ENCODE assay signal across 1 cellular context in genomic region chr16:66511615-66512500, GRCh38.
TF ChIP-seq lines count a peak whose summit lies in the region.

No MANE protein-coding gene starts in this region.

TF ChIP-seq in HepG2, 621 proteins besides CTCF, POLR2A, EP300 and RAD21:
- no peak for TF ChIP-seq SRF (IDR thresholded peaks at IDR 0.05; ENCODE audit: low read depth, low read length)
- no peak for TF ChIP-seq XBP1 (CRISPR knock-in tag; IDR thresholded peaks at IDR 0.05)
- TF ChIP-seq STAG1 (CRISPR knock-in tag; IDR thresholded peaks at IDR 0.05), result peak; percentile 38
- TF ChIP-seq TCF12 (IDR thresholded peaks at IDR 0.05), result no peak
- TF ChIP-seq TCF12 (CRISPR knock-in tag; IDR thresholded peaks at IDR 0.05), result no peak
- TF ChIP-seq SRSF1 (optimal IDR thresholded peaks at IDR 0.05; ENCODE audit: low read depth, low read length), result no peak
- no peak for TF ChIP-seq KLF6 (CRISPR knock-in tag; IDR thresholded peaks at IDR 0.05)
- 0 out of 2 replicates have a peak, but pooled peaks have one; percentile 47 for TF ChIP-seq ZMAT3 (CRISPR knock-in tag; conservative IDR thresholded peaks at IDR 0.05)
- no peak for TF ChIP-seq HOXA7 (CRISPR knock-in tag; IDR thresholded peaks at IDR 0.05)
- TF ChIP-seq ZNF430 (CRISPR knock-in tag; IDR thresholded peaks at IDR 0.05), result 0 out of 2 replicates have a peak, but pooled peaks have one; percentile 7
- TF ChIP-seq NKX3-1 (CRISPR knock-in tag; IDR thresholded peaks at IDR 0.05), result no peak
- TF ChIP-seq ZNF562 (CRISPR knock-in tag; IDR thresholded peaks at IDR 0.05; ENCODE audit: borderline replicate concordance), result no peak
- no peak for TF ChIP-seq U2AF1 (optimal IDR thresholded peaks at IDR 0.05; ENCODE audit: low read depth, low read length)
- peak; percentile 16; the same call in 1 of the 2 replicates for TF ChIP-seq ZNF605 (CRISPR knock-in tag; IDR thresholded peaks at IDR 0.05)
- 0 out of 2 replicates have a peak, but pooled peaks have one; percentile 55 for TF ChIP-seq ZNF17 (CRISPR knock-in tag; IDR thresholded peaks at IDR 0.05)
- 0 out of 2 replicates have a peak, but pooled peaks have one; percentile 30 for TF ChIP-seq ZNF761 (CRISPR knock-in tag; conservative IDR thresholded peaks at IDR 0.05)
- TF ChIP-seq HNF4G (IDR thresholded peaks at IDR 0.05; ENCODE audit: borderline replicate concordance, low read depth, low read length), result no peak
- 0 out of 2 replicates have a peak, but pooled peaks have one; percentile 1 for TF ChIP-seq HNF4G (CRISPR knock-in tag; IDR thresholded peaks at IDR 0.05; ENCODE audit: borderline replicate concordance, low read depth)
- TF ChIP-seq POGZ (CRISPR knock-in tag; IDR thresholded peaks at IDR 0.05), result no peak
- TF ChIP-seq MAF1 (CRISPR knock-in tag; IDR thresholded peaks at IDR 0.05; ENCODE audit: borderline replicate concordance), result no peak
- no peak for TF ChIP-seq ARID5B (CRISPR knock-in tag; IDR thresholded peaks at IDR 0.05)
- TF ChIP-seq E2F5 (CRISPR knock-in tag; conservative IDR thresholded peaks at IDR 0.05), result no peak
- TF ChIP-seq ZNF121 (CRISPR knock-in tag; IDR thresholded peaks at IDR 0.05), result 0 out of 2 replicates have a peak, but pooled peaks have one; percentile 59
- no peak for TF ChIP-seq HDAC1 (CRISPR knock-in tag; IDR thresholded peaks at IDR 0.05)
- TF ChIP-seq ZIK1 (CRISPR knock-in tag; IDR thresholded peaks at IDR 0.05; ENCODE audit: borderline replicate concordance, low read depth), result no peak
- TF ChIP-seq HMGXB4 (CRISPR knock-in tag; IDR thresholded peaks at IDR 0.05; ENCODE audit: borderline replicate concordance in 1 of 2, low read depth in 1 of 2), result peak in 1 of 2 experiments; percentile 45; a peak in 1 of 4 replicates
